23 cellular contexts compared by ENCODE assay signal in the genomic region with DNA sequence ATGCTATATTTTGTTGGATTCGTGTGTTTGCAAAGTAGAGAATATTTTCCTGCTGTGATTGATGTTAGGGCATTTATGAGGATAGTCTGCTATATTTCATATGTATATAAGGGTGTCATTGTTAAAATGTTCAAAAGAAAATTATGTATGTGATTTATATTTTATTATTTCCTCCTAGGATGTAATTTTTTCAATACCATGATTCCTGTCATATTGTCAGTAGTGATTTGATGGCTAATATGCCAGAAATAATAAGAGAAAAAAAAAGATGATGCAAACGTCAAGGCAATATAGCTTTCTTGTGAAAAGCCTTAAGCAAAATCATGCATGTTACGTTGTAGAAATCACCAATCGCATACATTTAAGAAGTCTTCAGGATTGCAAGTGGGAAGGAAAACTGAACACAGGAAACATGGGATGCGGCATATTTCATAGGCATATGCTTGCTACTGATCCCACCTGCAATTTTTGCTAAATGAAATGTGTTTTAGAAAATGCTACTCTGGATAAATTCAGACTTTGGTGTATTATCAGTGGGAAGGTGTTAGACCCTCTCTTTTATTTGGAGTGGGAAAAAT.
DNase-seq lines count a peak whose midpoint lies in the region; ATAC-seq, FAIRE-seq and TF ChIP-seq lines count a peak whose summit lies in the region.
"Had no signal": no experiment of that assay in that cellular context is flagged by ENCODE, and none has a peak within 500 bp of the region (broad histone marks: within the 10 kb centered on the region; RNA-seq: fewer than 3 reads in every experiment).

No MANE protein-coding gene starts in this region.

- H3K27ac Mint-ChIP-seq in activated CD8-positive, alpha-beta T cell treated with anti-CD3 and anti-CD28 coated beads, Interleukin-2, amount 10 ng/mL, durations not matched to agents 7 days and 5 days: no peak overlapping the region
- H3K27ac Mint-ChIP-seq: CD14-positive monocyte; CD8-positive, alpha-beta memory T cell had no signal

- CTCF ChIA-PET in activated CD8-positive, alpha-beta T cell treated with anti-CD3 and anti-CD28 coated beads, Interleukin-2, amount 10 ng/mL, durations not matched to agents 7 days and 5 days (lab: Charles Lee): interaction anchor here (1.0 to 9.0 kb wide), 3 partner anchors 8 to 43 kb away, joined by 4 to 99 read pairs (median 7); no protein-coding TSS in a partner anchor

- peak overlapping the region; percentile 46 for H3K9ac ChIP-seq in DND-41 (ENCODE audit: low read depth, low read length)
- no peak overlapping the region for H3K9ac ChIP-seq in neural cell (ENCODE audit: low read length)
- H3K9ac ChIP-seq: BLaER1 had no signal

- in situ Hi-C loops in GM13976 (cut with MboI; ENCODE audit: low sequenced_read_pairs, unreplicated experiment): no loop called here

- no peaks in the 10 kb centered on the region for H3K9me2 ChIP-seq in neural cell (ENCODE audit: insufficient read depth, low read length)

- no peak for TF ChIP-seq CTCF in D721Med (IDR thresholded peaks at IDR 0.05; ENCODE audit: insufficient read depth, missing control alignments)
- TF ChIP-seq CTCF in DND-41 (IDR thresholded peaks at IDR 0.05; ENCODE audit: borderline replicate concordance, extremely low read depth, low read length, poor library complexity, severe bottlenecking): no peak
- TF ChIP-seq CTCF in neural cell (IDR thresholded peaks at IDR 0.05; ENCODE audit: poor library complexity, severe bottlenecking): no peak
- no peak for TF ChIP-seq CTCF in GM13976 (IDR thresholded peaks at IDR 0.05; ENCODE audit: borderline replicate concordance, control extremely low read depth, extremely low read depth, insufficient read depth, missing control alignments)

- H3K9me3 Mint-ChIP-seq in activated CD8-positive, alpha-beta T cell treated with anti-CD3 and anti-CD28 coated beads, Interleukin-2, amount 10 ng/mL, durations not matched to agents 7 days and 5 days (ENCODE audit: insufficient read depth): peaks cover 3% of the 10 kb centered on the region
- H3K9me3 Mint-ChIP-seq: CD14-positive monocyte; CD4-positive, alpha-beta memory T cell had no signal

- peaks cover 13% of the 10 kb centered on the region for H3K36me3 Mint-ChIP-seq in activated CD8-positive, alpha-beta T cell treated with anti-CD3 and anti-CD28 coated beads, Interleukin-2, amount 10 ng/mL, durations not matched to agents 7 days and 5 days (ENCODE audit: low read depth)
- H3K36me3 Mint-ChIP-seq: CD14-positive monocyte; CD4-positive, alpha-beta memory T cell; CD4-positive, CD25-positive, alpha-beta regulatory T cell; CD8-positive, alpha-beta memory T cell had no signal

- no peak overlapping the region for H3K4me3 Mint-ChIP-seq in activated CD8-positive, alpha-beta T cell treated with anti-CD3 and anti-CD28 coated beads, Interleukin-2, amount 10 ng/mL, durations not matched to agents 7 days and 5 days
- H3K4me3 Mint-ChIP-seq: CD8-positive, alpha-beta memory T cell had no signal

- no peaks in the 10 kb centered on the region for H3F3A ChIP-seq in neural cell (ENCODE audit: insufficient read depth, low read length, poor library complexity, severe bottlenecking)

- H3K79me2 ChIP-seq in DND-41 (ENCODE audit: insufficient read depth, low read length): peaks cover 5% of the 10 kb centered on the region; the same call in 1 of the 2 replicates
- H3K79me2 ChIP-seq in neural cell (replicated peaks; ENCODE audit: insufficient read depth, low read length): no peaks in the 10 kb centered on the region

- no peak for DNase-seq in D721Med (ENCODE audit: insufficient read length, low spot score)
- DNase-seq in DND-41: no peak
- no peak for DNase-seq in GM13976 (ENCODE audit: low spot score)
- no peak for DNase-seq in activated CD8-positive, alpha-beta T cell treated with anti-CD3 and anti-CD28 coated beads, Interleukin-2, amount 10 ng/mL, durations not matched to agents 7 days and 5 days
- DNase-seq in SHP77 (lab: John Stamatoyannopoulos, UW): no peak
- DNase-seq: 8988T; ACHN; BE2C; C1 segment of cervical spinal cord; CD4-positive, alpha-beta memory T cell; CD4-positive, CD25-positive, alpha-beta regulatory T cell; CD8-positive, alpha-beta memory T cell; COR-L47; DMS79 treated with DMSO at 0.1 percent for 48 hours; EL; GDM1 had no signal

- H3K4me3 ChIP-seq in DND-41 (ENCODE audit: low read depth in 1 of 2, low read length in 2 of 2) (peak overlapping the region in 1 of 2 experiments; percentile 49; a peak in 1 of 4 replicates), neural cell (ENCODE audit: low read length) (peak overlapping the region; percentile 22)
- H3K4me3 ChIP-seq: BLaER1, GM12878 had no signal

- no peaks in the 10 kb centered on the region for H4K20me1 ChIP-seq in DND-41 (ENCODE audit: insufficient read depth, low read length)
- H4K20me1 ChIP-seq in neural cell (ENCODE audit: insufficient read depth): no peaks in the 10 kb centered on the region
- H4K20me1 ChIP-seq: BLaER1 had no signal

- H3K27me3 ChIP-seq in DND-41 (ENCODE audit: insufficient read depth, low read length, poor library complexity): no peaks in the 10 kb centered on the region
- H3K27me3 ChIP-seq in neural cell (ENCODE audit: insufficient read depth, low read depth, low read length): no peaks in the 10 kb centered on the region
- H3K27me3 ChIP-seq: BE2C, BLaER1 had no signal

- H3K4me2 ChIP-seq in DND-41 (ENCODE audit: insufficient read depth, low read length) (peak overlapping the region; percentile 74), neural cell (ENCODE audit: low read length) (peak overlapping the region; percentile 12)
- H3K4me2 ChIP-seq: BLaER1 had no signal

- H3K9me3 ChIP-seq in DND-41 (ENCODE audit: insufficient read depth, low read length, severe bottlenecking) (no peaks in the 10 kb centered on the region), neural cell (ENCODE audit: low read length) (no peaks in the 10 kb centered on the region)
- H3K9me3 ChIP-seq: BE2C, BLaER1 had no signal

- peak overlapping the region; percentile 94 for H3K27ac ChIP-seq in DND-41 (ENCODE audit: low read length)
- H3K27ac ChIP-seq in neural cell (ENCODE audit: low read length): peak overlapping the region; percentile 42
- H3K27ac ChIP-seq: BLaER1 had no signal

- POLR2A ChIA-PET in activated CD8-positive, alpha-beta T cell treated with anti-CD3 and anti-CD28 coated beads, Interleukin-2, amount 10 ng/mL, durations not matched to agents 7 days and 5 days (lab: Charles Lee): interaction anchor here (1.0 kb wide), 2 partner anchors 8 to 20 kb away, joined by 4 to 6 read pairs; no protein-coding TSS in a partner anchor

- H3K36me3 ChIP-seq in DND-41 (ENCODE audit: insufficient read depth, low read length) (no peaks in the 10 kb centered on the region), neural cell (ENCODE audit: insufficient read depth, low read length) (no peaks in the 10 kb centered on the region)
- H3K36me3 ChIP-seq: BE2C, BLaER1 had no signal

- FAIRE-seq in D721Med (lab: Jason Lieb, UNC): peak; percentile 69
- FAIRE-seq: A204.1, GM12878, GM12892, GM19239 had no signal

- peaks cover 43% of the 10 kb centered on the region for H3K4me1 Mint-ChIP-seq in activated CD8-positive, alpha-beta T cell treated with anti-CD3 and anti-CD28 coated beads, Interleukin-2, amount 10 ng/mL, durations not matched to agents 7 days and 5 days (ENCODE audit: low read depth)

- TF ChIP-seq EP300 in neural cell (conservative IDR thresholded peaks at IDR 0.05; ENCODE audit: poor library complexity, severe bottlenecking): peak; percentile 91

- peaks cover 57% of the 10 kb centered on the region for H3K4me1 ChIP-seq in DND-41 (ENCODE audit: insufficient read depth, low read length)
- H3K4me1 ChIP-seq: BE2C had no signal

- no peak for ATAC-seq in DND-41 (ENCODE audit: insufficient read depth, low read depth)
- ATAC-seq in activated CD8-positive, alpha-beta T cell treated with anti-CD3 and anti-CD28 coated beads, Interleukin-2, amount 10 ng/mL, durations not matched to agents 7 days and 5 days: no peak
- ATAC-seq: GM12878 had no signal

- no peak overlapping the region for H2AFZ ChIP-seq in DND-41 (ENCODE audit: low read depth, low read length)
- no peak overlapping the region for H2AFZ ChIP-seq in neural cell (ENCODE audit: low read depth, low read length)

- TF ChIP-seq RAD21 in neural cell (conservative IDR thresholded peaks at IDR 0.05): no peak

- H3K27me3 Mint-ChIP-seq in activated CD8-positive, alpha-beta T cell treated with anti-CD3 and anti-CD28 coated beads, Interleukin-2, amount 10 ng/mL, durations not matched to agents 7 days and 5 days (ENCODE audit: low read depth): no peaks in the 10 kb centered on the region
- H3K27me3 Mint-ChIP-seq: CD4-positive, alpha-beta memory T cell had no signal

TF ChIP-seq in neural cell, 6 proteins besides CTCF, POLR2A, EP300 and RAD21:
- TF ChIP-seq MXI1 (conservative IDR thresholded peaks at IDR 0.05; ENCODE audit: poor library complexity, severe bottlenecking) (no peak), SMC3 (conservative IDR thresholded peaks at IDR 0.05; ENCODE audit: poor library complexity) (no peak), POLR2AphosphoS5 (IDR thresholded peaks at IDR 0.05) (peak; percentile 41), TAF1 (IDR thresholded peaks at IDR 0.05; ENCODE audit: low read depth) (no peak), EZH2 (IDR thresholded peaks at IDR 0.05; ENCODE audit: borderline replicate concordance, insufficient read depth, low read length, poor library complexity, severe bottlenecking) (no peak)
- TF ChIP-seq, protein P1, sequence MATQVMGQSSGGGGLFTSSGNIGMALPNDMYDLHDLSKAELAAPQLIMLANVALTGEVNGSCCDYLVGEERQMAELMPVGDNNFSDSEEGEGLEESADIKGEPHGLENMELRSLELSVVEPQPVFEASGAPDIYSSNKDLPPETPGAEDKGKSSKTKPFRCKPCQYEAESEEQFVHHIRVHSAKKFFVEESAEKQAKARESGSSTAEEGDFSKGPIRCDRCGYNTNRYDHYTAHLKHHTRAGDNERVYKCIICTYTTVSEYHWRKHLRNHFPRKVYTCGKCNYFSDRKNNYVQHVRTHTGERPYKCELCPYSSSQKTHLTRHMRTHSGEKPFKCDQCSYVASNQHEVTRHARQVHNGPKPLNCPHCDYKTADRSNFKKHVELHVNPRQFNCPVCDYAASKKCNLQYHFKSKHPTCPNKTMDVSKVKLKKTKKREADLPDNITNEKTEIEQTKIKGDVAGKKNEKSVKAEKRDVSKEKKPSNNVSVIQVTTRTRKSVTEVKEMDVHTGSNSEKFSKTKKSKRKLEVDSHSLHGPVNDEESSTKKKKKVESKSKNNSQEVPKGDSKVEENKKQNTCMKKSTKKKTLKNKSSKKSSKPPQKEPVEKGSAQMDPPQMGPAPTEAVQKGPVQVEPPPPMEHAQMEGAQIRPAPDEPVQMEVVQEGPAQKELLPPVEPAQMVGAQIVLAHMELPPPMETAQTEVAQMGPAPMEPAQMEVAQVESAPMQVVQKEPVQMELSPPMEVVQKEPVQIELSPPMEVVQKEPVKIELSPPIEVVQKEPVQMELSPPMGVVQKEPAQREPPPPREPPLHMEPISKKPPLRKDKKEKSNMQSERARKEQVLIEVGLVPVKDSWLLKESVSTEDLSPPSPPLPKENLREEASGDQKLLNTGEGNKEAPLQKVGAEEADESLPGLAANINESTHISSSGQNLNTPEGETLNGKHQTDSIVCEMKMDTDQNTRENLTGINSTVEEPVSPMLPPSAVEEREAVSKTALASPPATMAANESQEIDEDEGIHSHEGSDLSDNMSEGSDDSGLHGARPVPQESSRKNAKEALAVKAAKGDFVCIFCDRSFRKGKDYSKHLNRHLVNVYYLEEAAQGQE (IDR thresholded peaks at IDR 0.05; ENCODE audit: borderline replicate concordance): peak; percentile 97
